In the genomic region with DNA sequence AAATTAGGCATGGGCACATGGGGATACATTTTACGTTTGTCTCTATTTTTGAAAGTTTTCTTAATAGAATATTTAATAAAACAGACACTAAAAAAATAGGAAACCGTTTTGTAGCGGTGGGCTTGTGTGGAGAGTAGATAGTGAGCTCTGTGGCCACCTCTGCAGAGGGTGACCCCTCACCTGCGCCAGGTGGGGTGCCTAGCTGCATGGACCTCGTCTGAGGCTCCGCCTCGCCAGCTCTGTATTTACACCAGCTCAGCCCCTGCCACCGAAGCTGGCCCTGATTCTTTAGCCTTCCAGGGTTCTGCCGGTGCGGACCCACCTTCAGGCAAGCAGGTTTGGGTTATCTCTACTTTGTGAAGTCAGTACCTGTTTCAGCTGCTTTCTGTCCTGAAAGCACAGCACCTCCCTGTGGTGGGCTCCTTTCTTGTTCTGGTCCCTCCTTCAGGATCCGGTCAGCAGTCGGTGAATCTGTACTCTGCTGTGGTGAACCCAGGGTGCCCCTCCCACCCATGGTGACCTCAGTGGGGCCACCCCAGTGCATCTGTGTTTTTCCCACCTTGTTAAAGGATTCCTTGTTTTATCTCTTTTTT, we compare ENCODE assay signal across 10 cellular contexts.
A peak's percentile ranks its signal among the peaks of the same experiment; 100 is the strongest.
DNase-seq lines count a peak whose midpoint lies in the region; ATAC-seq and TF ChIP-seq lines count a peak whose summit lies in the region.
"Had no signal": no experiment of that assay in that cellular context is flagged by ENCODE, and none has a peak within 500 bp of the region (broad histone marks: within the 10 kb centered on the region; RNA-seq: fewer than 3 reads in every experiment).

No MANE protein-coding gene starts in this region.

- H3K4me1 ChIP-seq in BE2C (no peaks in the 10 kb centered on the region), transverse colon (no peaks in the 10 kb centered on the region)

- no peak for TF ChIP-seq POLR2A in transverse colon (IDR thresholded peaks at IDR 0.05)

- peaks cover 10% of the 10 kb centered on the region for H3K4me1 Mint-ChIP-seq in activated T-helper 17 cell treated with anti-CD3 and anti-CD28 coated beads, Interleukin-2, amount 50 U/mL, for 72 hours

- no peaks in the 10 kb centered on the region for H3K27me3 Mint-ChIP-seq in activated T-helper 17 cell treated with anti-CD3 and anti-CD28 coated beads, Interleukin-2, amount 50 U/mL, for 72 hours
- H3K27me3 Mint-ChIP-seq: CD4-positive, CD25-positive, alpha-beta regulatory T cell had no signal

- H3K9me3 Mint-ChIP-seq in activated T-helper 17 cell treated with anti-CD3 and anti-CD28 coated beads, Interleukin-2, amount 50 U/mL, for 72 hours = no peaks in the 10 kb centered on the region

- intact Hi-C loops in transverse colon (cut with DNase I; ENCODE audit: low total_unique reads) = no loop called here

- H3K4me3 Mint-ChIP-seq in activated T-helper 17 cell treated with anti-CD3 and anti-CD28 coated beads, Interleukin-2, amount 50 U/mL, for 72 hours = no peak overlapping the region

- in situ Hi-C loops in transverse colon (cut with MboI; ENCODE audit: low pct_ligation_motif_present in 1 of 4, low pct_unique_long_range_greater_than_20kb in 1 of 4, low sequenced_read_pairs in 3 of 4) = no loop called here

- no peak for ATAC-seq in activated T-helper 17 cell treated with anti-CD3 and anti-CD28 coated beads, Interleukin-2, amount 50 U/mL, for 72 hours (replicated peaks)
- ATAC-seq in left lobe of liver = peak; percentile 24

- TF ChIP-seq CTCF in BE2C (IDR thresholded peaks at IDR 0.05; ENCODE audit: low read depth, low read length) (peak; percentile 38), GM20000 (IDR thresholded peaks at IDR 0.05; ENCODE audit: extremely low read depth, missing control alignments) (no peak), coronary artery (IDR thresholded peaks at IDR 0.05) (no peak), transverse colon (IDR thresholded peaks at IDR 0.05) (no peak)

- DNase-seq in BE2C = no peak
- peak; percentile 49 for DNase-seq in GM20000 (ENCODE audit: low spot score)
- DNase-seq in left lobe of liver (ENCODE audit: low spot score) = peak; percentile 37
- no peak for DNase-seq in cortex of kidney (lab: John Stamatoyannopoulos, UW)
- DNase-seq in coronary artery (ENCODE audit: low spot score) = no peak
- DNase-seq in transverse colon = no peak
- DNase-seq in kidney tubule cell (ENCODE audit: low spot score) = no peak
- DNase-seq: CD4-positive, CD25-positive, alpha-beta regulatory T cell; hippocampal formation had no signal

- peak overlapping the region; percentile 6 for H3K27ac Mint-ChIP-seq in activated T-helper 17 cell treated with anti-CD3 and anti-CD28 coated beads, Interleukin-2, amount 50 U/mL, for 72 hours

- H3K36me3 ChIP-seq in BE2C (peaks cover 37% of the 10 kb centered on the region), transverse colon (peaks cover 0 to 29% (median 12%) of the 10 kb centered on the region in 4 donors)

- TF ChIP-seq EP300 in transverse colon (IDR thresholded peaks at IDR 0.05; ENCODE audit: low read depth) = no peak

- no peaks in the 10 kb centered on the region for H3K9me3 ChIP-seq in BE2C
- H3K9me3 ChIP-seq in transverse colon = no peaks in the 10 kb centered on the region

- H3K36me3 Mint-ChIP-seq in activated T-helper 17 cell treated with anti-CD3 and anti-CD28 coated beads, Interleukin-2, amount 50 U/mL, for 72 hours (ENCODE audit: low read depth) = peaks cover 78% of the 10 kb centered on the region

- H3K27ac ChIP-seq in coronary artery = no peak overlapping the region
- no peak overlapping the region for H3K27ac ChIP-seq in transverse colon

- H3K27me3 ChIP-seq in BE2C (no peaks in the 10 kb centered on the region), transverse colon (no peaks in the 10 kb centered on the region)

- WGBS in transverse colon (ENCODE audit: low coverage in 1 of 2), 2 donors = 81 to 95% methylated on average over 6 to 12 of the region's 12 CpGs

- H3K4me3 ChIP-seq in BE2C (ENCODE audit: low read depth, low read length) = no peak overlapping the region
- H3K4me3 ChIP-seq in coronary artery = no peak overlapping the region
- no peak overlapping the region for H3K4me3 ChIP-seq in transverse colon

Comparison
In these comparisons a context has a peak if more than half of its experiments do, and no peak if none do; other contexts are left out.
1. DNase-seq: peak in GM20000 (single experiment) and left lobe of liver (single experiment); none in BE2C (single experiment), cortex of kidney (single experiment), coronary artery (single experiment), transverse colon (single experiment) and kidney tubule cell (single experiment).